ENCODE assay signal across 2 cellular contexts in the genomic region with DNA sequence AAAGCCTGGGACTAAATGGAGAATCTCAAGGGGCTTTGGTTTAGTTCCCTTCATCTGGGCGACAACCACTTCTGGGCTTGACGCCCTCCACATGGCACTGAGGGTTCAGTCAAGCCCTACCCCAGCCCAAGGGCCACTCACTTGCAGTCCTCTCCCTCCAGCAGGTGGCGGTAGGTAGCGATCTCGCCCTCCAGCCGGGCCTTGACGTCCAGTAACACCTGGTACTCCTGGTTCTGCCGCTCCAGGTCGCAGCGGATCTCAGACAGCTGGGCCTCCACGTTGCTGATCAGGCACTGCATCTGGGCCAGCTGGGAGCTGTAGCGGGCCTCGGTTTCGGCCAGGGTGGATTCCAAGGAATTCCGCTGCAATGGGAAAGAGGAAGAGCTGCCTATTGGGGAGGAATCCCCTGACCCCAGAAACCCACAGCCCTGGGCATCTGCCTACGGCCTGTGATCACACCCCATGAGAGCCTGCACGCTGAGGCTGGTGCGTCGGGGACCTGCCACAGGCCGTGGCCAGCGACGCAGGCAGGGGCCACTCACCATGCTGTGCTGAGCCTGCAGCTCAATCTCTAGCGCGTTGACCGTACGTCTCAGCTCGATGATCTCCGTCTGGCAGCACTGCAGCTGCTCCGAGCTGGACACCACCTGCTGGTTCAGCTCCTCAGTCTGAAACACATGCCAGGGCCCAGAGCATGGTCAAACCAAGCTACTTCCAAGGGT.
TF ChIP-seq lines count a peak whose summit lies in the region.

No MANE protein-coding gene starts in this region.

TF ChIP-seq in GM12891, 5 proteins besides CTCF, POLR2A, EP300 and RAD21:
- TF ChIP-seq POLR2AphosphoS5 (IDR thresholded peaks at IDR 0.05; ENCODE audit: low read depth, low read length) (no peak), POU2F2 (IDR thresholded peaks at IDR 0.05; ENCODE audit: low read depth, low read length) (no peak), TAF1 (IDR thresholded peaks at IDR 0.05; ENCODE audit: low read depth, low read length) (no peak), PAX5 (IDR thresholded peaks at IDR 0.05; ENCODE audit: insufficient read depth, low read length, severe bottlenecking) (no peak), SPI1 (IDR thresholded peaks at IDR 0.05; ENCODE audit: low read depth, low read length) (no peak)

TF ChIP-seq in endothelial cell of umbilical vein, 7 proteins besides CTCF, POLR2A, EP300 and RAD21:
- TF ChIP-seq MYC (IDR thresholded peaks at IDR 0.05; ENCODE audit: low read depth, low read length) (no peak), FOS (IDR thresholded peaks at IDR 0.05; ENCODE audit: borderline replicate concordance, insufficient read depth, low read length) (no peak)
TF ChIP-seq in endothelial cell of umbilical vein: peak in this region for 0.
